In the genomic region with DNA sequence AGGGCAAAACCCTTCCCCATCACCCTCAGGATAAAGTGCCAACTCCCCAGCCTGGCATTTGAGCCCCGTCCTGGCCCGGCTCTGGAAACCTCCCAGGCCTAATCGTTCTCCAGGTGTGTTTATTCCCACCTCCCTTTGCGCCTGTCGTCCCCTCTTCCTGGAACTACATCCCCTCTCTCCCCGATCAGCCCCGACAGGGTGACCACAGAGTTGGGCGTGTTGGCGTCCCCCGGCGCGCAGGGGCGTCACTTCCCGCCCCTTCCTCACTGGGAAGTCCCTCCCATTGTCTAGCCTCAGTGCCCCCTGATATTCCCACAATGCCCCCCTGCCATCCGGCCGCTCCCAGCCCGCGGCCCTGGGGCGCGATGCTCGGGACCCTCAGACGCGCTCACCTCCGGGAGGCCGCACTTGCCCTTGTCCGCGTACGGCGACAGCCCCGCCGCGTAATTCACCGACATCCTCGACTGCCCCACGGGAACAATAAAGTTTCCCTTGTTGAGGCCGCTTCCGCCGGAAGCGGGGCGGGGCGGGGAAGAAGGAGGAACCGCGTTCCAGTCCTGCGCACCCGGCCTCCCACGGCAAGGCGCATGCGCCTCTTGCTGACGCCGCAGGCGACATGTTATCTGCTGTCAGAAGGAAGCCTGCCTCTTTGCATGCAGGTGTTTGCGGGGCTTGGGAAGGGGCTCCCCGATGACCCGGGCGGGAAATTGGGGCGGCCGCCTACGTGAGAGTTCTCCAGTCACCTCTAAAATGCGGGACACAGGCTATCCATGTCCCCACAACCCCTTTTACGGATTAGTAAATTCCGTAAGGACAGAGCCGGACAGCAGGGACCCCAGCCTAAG, we compare ENCODE assay signal across 1 cellular context.
TF ChIP-seq lines count a peak whose summit lies in the region.

A gene (plus strand): TSS at position 608 of the 845 bp plus-strand sequence. CDS start 3,737 bp downstream, outside the sequence.
A gene (minus strand): TSS at position 482 of the 845 bp plus-strand sequence. CDS start 24 bp downstream, at position 458.

TF ChIP-seq in IMR-90, 13 proteins besides CTCF, POLR2A, EP300 and RAD21 (continued from another document):
- TF ChIP-seq FOS (IDR thresholded peaks at IDR 0.05; ENCODE audit: low read depth, low read length) (peak; percentile 46; the same call in 1 of the 2 replicates), CEBPB (IDR thresholded peaks at IDR 0.05; ENCODE audit: low read depth, low read length) (no peak), MXI1 (IDR thresholded peaks at IDR 0.05; ENCODE audit: borderline replicate concordance, low read depth, low read length) (peak; percentile 93; the same call in 1 of the 2 replicates), NFE2L2 (IDR thresholded peaks at IDR 0.05; ENCODE audit: low read depth, low read length) (no peak), MAZ (IDR thresholded peaks at IDR 0.05; ENCODE audit: borderline replicate concordance, low read depth, low read length) (peak; percentile 100), RFX5 (IDR thresholded peaks at IDR 0.05; ENCODE audit: low read depth, low read length) (no peak)
- TF ChIP-seq, protein P1, sequence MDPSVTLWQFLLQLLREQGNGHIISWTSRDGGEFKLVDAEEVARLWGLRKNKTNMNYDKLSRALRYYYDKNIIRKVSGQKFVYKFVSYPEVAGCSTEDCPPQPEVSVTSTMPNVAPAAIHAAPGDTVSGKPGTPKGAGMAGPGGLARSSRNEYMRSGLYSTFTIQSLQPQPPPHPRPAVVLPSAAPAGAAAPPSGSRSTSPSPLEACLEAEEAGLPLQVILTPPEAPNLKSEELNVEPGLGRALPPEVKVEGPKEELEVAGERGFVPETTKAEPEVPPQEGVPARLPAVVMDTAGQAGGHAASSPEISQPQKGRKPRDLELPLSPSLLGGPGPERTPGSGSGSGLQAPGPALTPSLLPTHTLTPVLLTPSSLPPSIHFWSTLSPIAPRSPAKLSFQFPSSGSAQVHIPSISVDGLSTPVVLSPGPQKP (IDR thresholded peaks at IDR 0.05; ENCODE audit: borderline replicate concordance, low read depth, low read length): peak; percentile 95
